10 cellular contexts compared by ENCODE assay signal in the genomic region with DNA sequence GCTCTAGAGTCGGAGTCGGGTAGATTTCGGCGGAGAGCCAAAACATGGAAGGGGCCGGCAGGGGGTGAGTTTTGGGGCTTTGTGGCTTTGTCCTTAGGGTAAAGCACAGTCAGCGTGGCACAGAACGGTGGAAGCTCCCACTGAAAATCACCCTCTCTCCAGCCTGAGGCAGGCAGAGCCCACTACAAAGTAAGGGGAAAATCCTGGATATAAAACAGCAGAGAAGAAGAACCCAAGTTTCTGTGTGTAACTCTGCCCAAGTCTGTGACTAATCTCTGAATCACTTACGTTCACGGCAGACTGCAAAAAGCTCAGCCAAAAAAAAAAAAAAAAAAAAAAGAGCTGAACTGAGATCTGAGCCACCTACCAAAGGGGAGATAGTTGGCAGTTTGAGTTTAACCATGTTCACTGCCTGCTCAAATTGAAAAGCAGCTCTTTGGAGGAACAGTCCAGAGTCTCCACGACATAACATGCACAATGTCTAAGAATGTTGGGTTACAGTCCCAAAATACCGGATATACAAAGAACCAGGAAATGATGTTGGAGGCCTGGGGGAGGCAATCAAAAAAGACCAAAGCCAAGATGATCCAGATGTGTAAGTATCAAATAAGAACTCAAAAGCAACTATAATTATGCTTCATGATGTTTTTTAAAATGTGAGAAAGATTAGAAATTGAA. TPM values are rescaled to one million over a fixed set of nuclear protein-coding genes. Genes with fewer than 3 reads are reported as not detected.
DNase-seq lines count a peak whose midpoint lies in the region; ATAC-seq and TF ChIP-seq lines count a peak whose summit lies in the region.
"Had no signal": no experiment of that assay in that cellular context is flagged by ENCODE, and none has a peak within 500 bp of the region (broad histone marks: within the 10 kb centered on the region; RNA-seq: fewer than 3 reads in every experiment).

No MANE protein-coding gene starts in this region.

- H3K27ac Mint-ChIP-seq in central memory CD8-positive, alpha-beta T cell (ENCODE audit: low read depth) = peak overlapping the region; percentile 61

- H3K36me3 ChIP-seq in IMR-90 (ENCODE audit: control insufficient read depth, insufficient read depth, low read length) = peaks cover 2% of the 10 kb centered on the region; the same call in 1 of the 2 replicates

- H3K4me3 Mint-ChIP-seq in central memory CD8-positive, alpha-beta T cell = no peak overlapping the region

- no peaks in the 10 kb centered on the region for H3K27me3 Mint-ChIP-seq in central memory CD8-positive, alpha-beta T cell

- H2AK5ac ChIP-seq in IMR-90 (ENCODE audit: low read depth, low read length) = no peak overlapping the region

- no TSS peak for BruUV-seq in IMR-90 (replicated peaks; lab: Mats Ljungman, UMichigan)

- H2BK15ac ChIP-seq in IMR-90 (ENCODE audit: low read depth, low read length) = peak overlapping the region; percentile 88; the same call in 1 of the 3 replicates

- peak overlapping the region in 1 of 2 experiments; percentile 91; a peak in 2 of 4 replicates for H4K8ac ChIP-seq in IMR-90 (ENCODE audit: low read depth in 2 of 2, low read length in 2 of 2)

- H4K5ac ChIP-seq in IMR-90 (ENCODE audit: low read depth, low read length) = peak overlapping the region; percentile 85

- peak overlapping the region; percentile 94 for H2BK20ac ChIP-seq in IMR-90 (ENCODE audit: low read depth, low read length)

- dilution Hi-C loops in IMR-90 (cut with HindIII; ENCODE audit: low sequenced_read_pairs, unreplicated experiment) = no loop called here

- POLR2A ChIA-PET in AG04449 (lab: Yijun Ruan, JAX) = no interaction called here
- POLR2A ChIA-PET in IMR-90 (lab: Charles Lee; ENCODE audit: unreplicated experiment) = interaction anchor here (0.6 to 0.7 kb wide), 4 partner anchors 31 to 404 kb away, joined by 3 to 13 read pairs (median 9); no protein-coding TSS in a partner anchor

- H3K9me1 ChIP-seq in IMR-90 (ENCODE audit: insufficient read depth, low read length) = no peaks in the 10 kb centered on the region; the same call in 1 of the 2 replicates

- peaks cover 0 to 3% of the 10 kb centered on the region in 2 experiments; a peak in 1 of 4 replicates for H3K79me1 ChIP-seq in IMR-90 (ENCODE audit: low read depth in 1 of 2, low read length in 2 of 2)

- CTCF ChIA-PET in AG04449 (lab: Yijun Ruan, JAX) = no interaction called here
- CTCF ChIA-PET in IMR-90 (lab: Yijun Ruan, JAX) = interaction anchor here (0.6 kb wide), 2 partner anchors 26 to 1313 kb away, joined by 3 read pairs; no protein-coding TSS in a partner anchor

- peak overlapping the region; percentile 74 for H2AFZ ChIP-seq in IMR-90 (replicated peaks; ENCODE audit: low read length, poor library complexity)

- no peaks in the 10 kb centered on the region for H3K27me3 ChIP-seq in IMR-90 (ENCODE audit: control insufficient read depth, insufficient read depth, low read length)

- peaks cover 6% of the 10 kb centered on the region for H3K36me3 Mint-ChIP-seq in central memory CD8-positive, alpha-beta T cell (ENCODE audit: insufficient read depth)

- H3K4me3 ChIP-seq in AG04449 (ENCODE audit: low read depth, low read length) = peak overlapping the region; percentile 23
- peak overlapping the region; percentile 44 for H3K4me3 ChIP-seq in IMR-90 (ENCODE audit: insufficient read depth, low read depth, low read length)

- no peak for TF ChIP-seq RAD21 in IMR-90 (IDR thresholded peaks at IDR 0.05; ENCODE audit: low read length)

- H3K27ac ChIP-seq in IMR-90 (ENCODE audit: insufficient read depth, low read length) = peak overlapping the region; percentile 88

- no peak for TF ChIP-seq CTCF in AG04449 (IDR thresholded peaks at IDR 0.05; ENCODE audit: insufficient read depth, low read length, missing control alignments)
- no peak; the same call in 1 of the 2 replicates for TF ChIP-seq CTCF in IMR-90 (conservative IDR thresholded peaks at IDR 0.05; ENCODE audit: low read depth, low read length)

- H3K18ac ChIP-seq in IMR-90 (ENCODE audit: low read depth, low read length) = peak overlapping the region; percentile 95

- peak overlapping the region; percentile 65 for H2AK9ac ChIP-seq in IMR-90 (replicated peaks; ENCODE audit: low read depth, low read length, poor library complexity)

- TF ChIP-seq POLR2A in IMR-90 (IDR thresholded peaks at IDR 0.05; ENCODE audit: low read depth, low read length) = no peak

- H3K4me1 Mint-ChIP-seq in central memory CD8-positive, alpha-beta T cell = no peaks in the 10 kb centered on the region

- peak overlapping the region; percentile 60; the same call in 1 of the 2 replicates for H3K56ac ChIP-seq in IMR-90 (ENCODE audit: extremely low read depth, insufficient read depth, low read length)

- peak overlapping the region; percentile 90 for H2BK120ac ChIP-seq in IMR-90 (ENCODE audit: low read depth, low read length)

- peak; percentile 65 for DNase-seq in AG04449 (ENCODE audit: low read depth, low spot score)
- DNase-seq in IMR-90 = peak; percentile 94
- DNase-seq in central memory CD8-positive, alpha-beta T cell (ENCODE audit: low spot score in 2 of 2) = no peak
- DNase-seq in myocyte (ENCODE audit: low read depth) = peak; percentile 76
- DNase-seq in UCSD-AML1 (lab: John Stamatoyannopoulos, UW; ENCODE audit: unreplicated experiment) = no peak
- no peak for DNase-seq in NCI-H1092 (lab: John Stamatoyannopoulos, UW)
- DNase-seq: DMS79 had no signal

- H4K20me1 ChIP-seq in IMR-90 (ENCODE audit: insufficient read depth, low read length) = no peaks in the 10 kb centered on the region

- H3K4me2 ChIP-seq in IMR-90 (ENCODE audit: low read depth, low read length) = peak overlapping the region; percentile 92

- H3K23ac ChIP-seq in IMR-90 (ENCODE audit: low read depth, low read length) = peak overlapping the region; percentile 94

- peaks cover 4% of the 10 kb centered on the region; the same call in 1 of the 2 replicates for H3K4me1 ChIP-seq in IMR-90 (ENCODE audit: control insufficient read depth, insufficient read depth, low read length)

- H3K9me3 ChIP-seq in IMR-90 (ENCODE audit: control insufficient read depth, insufficient read depth, low read length) = no peaks in the 10 kb centered on the region

- H3K9ac ChIP-seq in IMR-90 (ENCODE audit: low read depth, low read length) = peak overlapping the region; percentile 39; the same call in 1 of the 2 replicates

- intact Hi-C loops in IMR-90 (cut with micrococcal nuclease) = no loop called here

- H3K14ac ChIP-seq in IMR-90 (replicated peaks; ENCODE audit: low read depth, low read length) = peak overlapping the region; percentile 88

- H2BK5ac ChIP-seq in IMR-90 (ENCODE audit: low read depth, low read length, poor library complexity, severe bottlenecking) = peak overlapping the region; percentile 92

- peak overlapping the region; percentile 89 for H3K4ac ChIP-seq in IMR-90 (ENCODE audit: low read depth, low read length)

- H3K9me3 Mint-ChIP-seq in central memory CD8-positive, alpha-beta T cell = peaks cover 6% of the 10 kb centered on the region

- peak overlapping the region; percentile 71; the same call in 1 of the 2 replicates for H4K91ac ChIP-seq in IMR-90 (ENCODE audit: insufficient read depth, low read depth, low read length)

- in situ Hi-C loops in IMR-90 (cut with MboI; ENCODE audit: low sequenced_read_pairs) = no loop called here

- no CpG with 5 or more reads among the region's 11 CpGs for WGBS in IMR-90 (ENCODE audit: extremely low coverage in 2 of 2, insufficient read length in 1 of 2), 2 experiments

- ATAC-seq in IMR-90 (ENCODE audit: low read depth) = peak; percentile 89
- ATAC-seq in central memory CD8-positive, alpha-beta T cell (replicated peaks; ENCODE audit: extremely low read depth, poor library complexity, severe bottlenecking) = no peak
- ATAC-seq in HG03521 (IDR thresholded peaks at IDR 0.05; ENCODE audit: unreplicated experiment) = no peak
- no peak for ATAC-seq in GM18868 (IDR thresholded peaks at IDR 0.05; ENCODE audit: unreplicated experiment)

TF ChIP-seq in IMR-90, 13 proteins besides CTCF, POLR2A, EP300 and RAD21:
- TF ChIP-seq MXI1 (IDR thresholded peaks at IDR 0.05; ENCODE audit: borderline replicate concordance, low read depth, low read length) (no peak), FOS (IDR thresholded peaks at IDR 0.05; ENCODE audit: low read depth, low read length) (peak; percentile 67; the same call in 1 of the 2 replicates), RFX5 (IDR thresholded peaks at IDR 0.05; ENCODE audit: low read depth, low read length) (no peak)

RNA-seq across cellular contexts. Expression of gene OR2K2, which starts 26.7 kb away (rescaled TPM):
- total RNA-seq in IMR-90 (2012; rRNA removed) (not detected in 2 replicates), myocyte (0.19 TPM in 1 of 2 replicates, not detected in the other)
- polyA plus RNA-seq in IMR-90 (2012; rRNA removed) = not detected in 2 replicates
- polyA plus RNA-seq in IMR-90 (2012; cell fraction: cytosol; rRNA removed) = not detected in 2 replicates
- polyA plus RNA-seq in IMR-90 (2012; cell fraction: nucleus; rRNA removed; ENCODE audit: low replicate concordance) = 0.15 TPM in 1 of 2 replicates, not detected in the other
- polyA plus RNA-seq in myocyte (2012) = 0.08 TPM
- total RNA-seq: T-helper 2 cell treated with Interferon-gamma antibody and Interleukin-4, amounts not matched to agents 100 ng/mL and 5 ng/mL, for 36 hours had no signal

Comparison
In these comparisons a context has a peak if more than half of its experiments do, and no peak if none do; other contexts are left out.
1. DNase-seq: peak in AG04449 (single experiment), IMR-90 (single experiment) and myocyte (single experiment); none in central memory CD8-positive, alpha-beta T cell (0 of 2), UCSD-AML1 (single experiment) and NCI-H1092 (single experiment).